ENCODE assay signal across 14 cellular contexts in genomic region chr17:19937522-19937921, GRCh38.
"Had no signal": no experiment of that assay in that cellular context is flagged by ENCODE, and none has a peak within 500 bp of the region (broad histone marks: within the 10 kb centered on the region; RNA-seq: fewer than 3 reads in every experiment).

No MANE protein-coding gene starts in this region.

- H3K4me3 ChIP-seq: right atrium auricular region had no signal

- ATAC-seq: activated T-cell treated with anti-CD3 and anti-CD28 coated beads, Interleukin-2, amount 50 U/mL, for 72 hours had no signal

- H3K4me3 Mint-ChIP-seq: activated CD4-positive, alpha-beta memory T cell treated with anti-CD3 and anti-CD28 coated beads for 36 hours; activated naive CD8-positive, alpha-beta T cell treated with anti-CD3 and anti-CD28 coated beads, Interleukin-2, amount 10 ng/mL, durations not matched to agents 7 days and 5 days; activated T-cell treated with anti-CD3 and anti-CD28 coated beads, Interleukin-2, amount 50 U/mL, for 72 hours; central memory CD8-positive, alpha-beta T cell; dendritic cell treated with granulocyte-macrophage colony-stimulating factor and Interleukin-4, amounts not matched to agents 40 ng/mL and 50 ng/mL, for 4 days; naive B cell had no signal

- H3K27me3 Mint-ChIP-seq: activated CD4-positive, alpha-beta memory T cell treated with anti-CD3 and anti-CD28 coated beads for 36 hours; activated naive CD8-positive, alpha-beta T cell treated with anti-CD3 and anti-CD28 coated beads, Interleukin-2, amount 10 ng/mL, durations not matched to agents 7 days and 5 days; central memory CD8-positive, alpha-beta T cell; dendritic cell treated with granulocyte-macrophage colony-stimulating factor and Interleukin-4, amounts not matched to agents 40 ng/mL and 50 ng/mL, for 4 days; naive B cell had no signal

- H3K9me3 ChIP-seq: right atrium auricular region had no signal

- H3K9me3 Mint-ChIP-seq: activated CD4-positive, alpha-beta memory T cell treated with anti-CD3 and anti-CD28 coated beads for 36 hours; activated naive CD8-positive, alpha-beta T cell treated with anti-CD3 and anti-CD28 coated beads, Interleukin-2, amount 10 ng/mL, durations not matched to agents 7 days and 5 days; activated T-cell treated with anti-CD3 and anti-CD28 coated beads, Interleukin-2, amount 50 U/mL, for 72 hours; central memory CD8-positive, alpha-beta T cell; dendritic cell treated with granulocyte-macrophage colony-stimulating factor and Interleukin-4, amounts not matched to agents 40 ng/mL and 50 ng/mL, for 4 days; naive B cell had no signal

- H3K27ac ChIP-seq: right atrium auricular region had no signal

- DNase-seq: activated CD4-positive, alpha-beta memory T cell treated with anti-CD3 and anti-CD28 coated beads for 36 hours; activated CD4-positive, alpha-beta T cell treated with anti-CD3 and anti-CD28 coated beads for 1 hour; activated gamma-delta T cell treated with Interleukin-2 at 50 U/mL for 16 hours; activated naive CD8-positive, alpha-beta T cell treated with anti-CD3 and anti-CD28 coated beads, Interleukin-2, amount 10 ng/mL, durations not matched to agents 7 days and 5 days; activated T-cell treated with anti-CD3 and anti-CD28 coated beads, Interleukin-2, amount 50 U/mL, for 72 hours; hippocampal formation; kidney glomerular epithelial cell; midbrain; naive B cell; small intestine; SW 1271 had no signal

- H3K27me3 ChIP-seq: right atrium auricular region had no signal
